In genomic region chr2:191025155-191025554, GRCh38 we compare ENCODE assay signal across 29 cellular contexts. TPM values are rescaled to one million over a fixed set of nuclear protein-coding genes. Genes with fewer than 3 reads are reported as not detected.
DNase-seq lines count a peak whose midpoint lies in the region; ATAC-seq and TF ChIP-seq lines count a peak whose summit lies in the region.
"Had no signal": no experiment of that assay in that cellular context is flagged by ENCODE, and none has a peak within 500 bp of the region (broad histone marks: within the 10 kb centered on the region; RNA-seq: fewer than 3 reads in every experiment).

No MANE protein-coding gene starts in this region.

- H3K36me3 ChIP-seq in CD4-positive, CD25-positive, alpha-beta regulatory T cell (ENCODE audit: control insufficient read depth, insufficient read depth, low read length): no peaks in the 10 kb centered on the region
- H3K36me3 ChIP-seq: brain microvascular endothelial cell, HAP-1, left ventricle myocardium inferior, uterus had no signal

- peak overlapping the region; percentile 10 for H3K27ac Mint-ChIP-seq in activated CD4-positive, alpha-beta T cell treated with anti-CD3 and anti-CD28 coated beads for 36 hours
- H3K27ac Mint-ChIP-seq in CD4-positive, CD25-positive, alpha-beta regulatory T cell: peak overlapping the region in 2 of 3 donors; percentile 8 to 32
- peak overlapping the region; percentile 11 for H3K27ac Mint-ChIP-seq in activated CD4-positive, alpha-beta memory T cell treated with anti-CD3 and anti-CD28 coated beads, Interleukin-2, amount 10 ng/mL, durations not matched to agents 7 days and 5 days
- H3K27ac Mint-ChIP-seq in effector memory CD8-positive, alpha-beta T cell: peak overlapping the region; percentile 27 to 79
- peak overlapping the region in 2 of 7 donors; percentile 42 to 46 for H3K27ac Mint-ChIP-seq in CD14-positive monocyte
- H3K27ac Mint-ChIP-seq: WTC11 had no signal

- no peaks in the 10 kb centered on the region for H3K9me3 ChIP-seq in CD4-positive, CD25-positive, alpha-beta regulatory T cell (ENCODE audit: control insufficient read depth in 2 of 2, low read length in 2 of 2)
- H3K9me3 ChIP-seq: HAP-1, left ventricle myocardium inferior, psoas muscle, testis, uterus had no signal

- peaks cover 61% of the 10 kb centered on the region for H3K4me1 ChIP-seq in CD4-positive, CD25-positive, alpha-beta regulatory T cell (ENCODE audit: control insufficient read depth, insufficient read depth, low read length, poor library complexity, severe bottlenecking)
- H3K4me1 ChIP-seq: psoas muscle, uterus had no signal

- intact Hi-C loops in activated CD4-positive, alpha-beta T cell treated with anti-CD3 and anti-CD28 coated beads for 36 hours (cut with DNase I, micrococcal nuclease): loop anchor here in 1 of 2 experiments (10.0 kb wide), 2 partner anchors 350 to 620 kb away; partner anchors contain the start of gene MFSD6
- intact Hi-C loops in CD14-positive monocyte (cut with micrococcal nuclease): no loop called here

- no peak for DNase-seq in activated CD4-positive, alpha-beta T cell treated with anti-CD3 and anti-CD28 coated beads for 36 hours
- no peak for DNase-seq in activated CD4-positive, alpha-beta T cell treated with anti-CD3 and anti-CD28 coated beads for 4 hours
- no peak for DNase-seq in CD4-positive, CD25-positive, alpha-beta regulatory T cell
- DNase-seq in activated CD4-positive, alpha-beta memory T cell treated with anti-CD3 and anti-CD28 coated beads, Interleukin-2, amount 10 ng/mL, durations not matched to agents 7 days and 5 days: no peak
- no peak for DNase-seq in effector memory CD8-positive, alpha-beta T cell
- no peak for DNase-seq in CD14-positive monocyte (ENCODE audit: low spot score)
- no peak for DNase-seq in ecto neural progenitor cell (ENCODE audit: low spot score)
- no peak for DNase-seq in HUDEP-2 (lab: John Stamatoyannopoulos, UW; ENCODE audit: unreplicated experiment in 76 of 76)
- DNase-seq: amniotic stem cell; brain microvascular endothelial cell; COR-L47; GF-D8; glutamatergic neuron; islet precursor cell; left ventricle myocardium inferior; NCI-H1105; NCI-H1930; NCI-H526; occipital lobe; psoas muscle; Right ventricle myocardium superior; stimulated activated CD4-positive, alpha-beta T cell treated with anti-CD3 and anti-CD28 coated beads, Interleukin-15, amount 100 ng/mL, for 24 hours; stimulated activated naive CD4-positive, alpha-beta T cell; T1000; testis; uterus had no signal

- H3K4me3 Mint-ChIP-seq in activated CD4-positive, alpha-beta T cell treated with anti-CD3 and anti-CD28 coated beads for 36 hours: no peak overlapping the region
- peak overlapping the region in 1 of 4 donors; percentile 50 for H3K4me3 Mint-ChIP-seq in CD4-positive, CD25-positive, alpha-beta regulatory T cell
- H3K4me3 Mint-ChIP-seq in activated CD4-positive, alpha-beta memory T cell treated with anti-CD3 and anti-CD28 coated beads, Interleukin-2, amount 10 ng/mL, durations not matched to agents 7 days and 5 days: no peak overlapping the region
- no peak overlapping the region for H3K4me3 Mint-ChIP-seq in effector memory CD8-positive, alpha-beta T cell
- no peak overlapping the region for H3K4me3 Mint-ChIP-seq in CD14-positive monocyte
- H3K4me3 Mint-ChIP-seq: WTC11 had no signal

- peaks cover 26% of the 10 kb centered on the region for H3K36me3 Mint-ChIP-seq in activated CD4-positive, alpha-beta T cell treated with anti-CD3 and anti-CD28 coated beads for 36 hours (ENCODE audit: low read depth)
- H3K36me3 Mint-ChIP-seq in CD4-positive, CD25-positive, alpha-beta regulatory T cell: peaks cover 6% of the 10 kb centered on the region
- peaks cover 47% of the 10 kb centered on the region for H3K36me3 Mint-ChIP-seq in activated CD4-positive, alpha-beta memory T cell treated with anti-CD3 and anti-CD28 coated beads, Interleukin-2, amount 10 ng/mL, durations not matched to agents 7 days and 5 days (ENCODE audit: low read depth)
- peaks cover 17% of the 10 kb centered on the region for H3K36me3 Mint-ChIP-seq in effector memory CD8-positive, alpha-beta T cell (ENCODE audit: insufficient read depth)
- H3K36me3 Mint-ChIP-seq in CD14-positive monocyte: peaks cover 0 to 6% of the 10 kb centered on the region in 2 donors
- H3K36me3 Mint-ChIP-seq: WTC11 had no signal

- H3K4me3 ChIP-seq in CD4-positive, CD25-positive, alpha-beta regulatory T cell (ENCODE audit: low read depth, low read length): no peak overlapping the region
- H3K4me3 ChIP-seq: HAP-1, K562, left ventricle myocardium inferior, psoas muscle, testis, uterus had no signal

- POLR2A ChIA-PET in activated CD4-positive, alpha-beta T cell treated with anti-CD3 and anti-CD28 coated beads for 36 hours (lab: Charles Lee): no interaction called here
- POLR2A ChIA-PET in activated CD4-positive, alpha-beta memory T cell treated with anti-CD3 and anti-CD28 coated beads, Interleukin-2, amount 10 ng/mL, durations not matched to agents 7 days and 5 days (lab: Charles Lee): interaction anchor here (1.0 to 9.5 kb wide), 3 partner anchors 12 to 652 kb away, joined by 3 to 167 read pairs (median 4); partner anchors contain the start of gene STAT1

- no peak for ATAC-seq in activated CD4-positive, alpha-beta T cell treated with anti-CD3 and anti-CD28 coated beads for 36 hours
- no peak for ATAC-seq in CD4-positive, CD25-positive, alpha-beta regulatory T cell (ENCODE audit: low read depth in 2 of 2)
- no peak for ATAC-seq in effector memory CD8-positive, alpha-beta T cell (replicated peaks)
- ATAC-seq: K562, psoas muscle, WTC11 had no signal

- H3K27me3 Mint-ChIP-seq in activated CD4-positive, alpha-beta T cell treated with anti-CD3 and anti-CD28 coated beads for 36 hours: no peaks in the 10 kb centered on the region
- no peaks in the 10 kb centered on the region for H3K27me3 Mint-ChIP-seq in CD4-positive, CD25-positive, alpha-beta regulatory T cell
- no peaks in the 10 kb centered on the region for H3K27me3 Mint-ChIP-seq in activated CD4-positive, alpha-beta memory T cell treated with anti-CD3 and anti-CD28 coated beads, Interleukin-2, amount 10 ng/mL, durations not matched to agents 7 days and 5 days
- no peaks in the 10 kb centered on the region for H3K27me3 Mint-ChIP-seq in effector memory CD8-positive, alpha-beta T cell
- H3K27me3 Mint-ChIP-seq in CD14-positive monocyte (ENCODE audit: low read depth in 3 of 3): no peaks in the 10 kb centered on the region

- peaks cover 3% of the 10 kb centered on the region for H3K9me3 Mint-ChIP-seq in activated CD4-positive, alpha-beta T cell treated with anti-CD3 and anti-CD28 coated beads for 36 hours (ENCODE audit: low read depth)
- H3K9me3 Mint-ChIP-seq in CD4-positive, CD25-positive, alpha-beta regulatory T cell: no peaks in the 10 kb centered on the region
- no peaks in the 10 kb centered on the region for H3K9me3 Mint-ChIP-seq in activated CD4-positive, alpha-beta memory T cell treated with anti-CD3 and anti-CD28 coated beads, Interleukin-2, amount 10 ng/mL, durations not matched to agents 7 days and 5 days
- H3K9me3 Mint-ChIP-seq in effector memory CD8-positive, alpha-beta T cell: no peaks in the 10 kb centered on the region
- no peaks in the 10 kb centered on the region for H3K9me3 Mint-ChIP-seq in CD14-positive monocyte
- H3K9me3 Mint-ChIP-seq: WTC11 had no signal

- peaks cover 43% of the 10 kb centered on the region for H3K4me1 Mint-ChIP-seq in activated CD4-positive, alpha-beta T cell treated with anti-CD3 and anti-CD28 coated beads for 36 hours
- H3K4me1 Mint-ChIP-seq in CD4-positive, CD25-positive, alpha-beta regulatory T cell: peaks cover 15 to 38% (median 20%) of the 10 kb centered on the region in 4 donors
- peaks cover 57% of the 10 kb centered on the region for H3K4me1 Mint-ChIP-seq in activated CD4-positive, alpha-beta memory T cell treated with anti-CD3 and anti-CD28 coated beads, Interleukin-2, amount 10 ng/mL, durations not matched to agents 7 days and 5 days
- peaks cover 23 to 27% of the 10 kb centered on the region in 2 donors for H3K4me1 Mint-ChIP-seq in effector memory CD8-positive, alpha-beta T cell (ENCODE audit: low read depth in 2 of 2)
- H3K4me1 Mint-ChIP-seq in CD14-positive monocyte: peaks cover 41% of the 10 kb centered on the region

- no peak for TF ChIP-seq CTCF in CD14-positive monocyte (IDR thresholded peaks at IDR 0.05)

- no peaks in the 10 kb centered on the region for H3K27me3 ChIP-seq in CD4-positive, CD25-positive, alpha-beta regulatory T cell (ENCODE audit: control insufficient read depth, insufficient read depth, low read length)
- H3K27me3 ChIP-seq: brain microvascular endothelial cell, testis, uterus had no signal

- CTCF ChIA-PET in activated CD4-positive, alpha-beta T cell treated with anti-CD3 and anti-CD28 coated beads for 36 hours (lab: Charles Lee): interaction anchor here (0.7 to 3.2 kb wide), 4 partner anchors 13 to 130 kb away, joined by 3 to 10 read pairs (median 4); no protein-coding TSS in a partner anchor
- CTCF ChIA-PET in activated CD4-positive, alpha-beta memory T cell treated with anti-CD3 and anti-CD28 coated beads, Interleukin-2, amount 10 ng/mL, durations not matched to agents 7 days and 5 days (lab: Charles Lee): no interaction called here

- H3K27ac ChIP-seq in CD4-positive, CD25-positive, alpha-beta regulatory T cell (ENCODE audit: insufficient read depth, low read length, poor library complexity, severe bottlenecking): no peak overlapping the region
- H3K27ac ChIP-seq: brain microvascular endothelial cell, left ventricle myocardium inferior, psoas muscle, testis, uterus had no signal

RNA-seq across cellular contexts. Expression of gene STAT1, which starts 11.2 kb away (rescaled TPM):
- 100 to 1,000 TPM; 317 to 343 TPM for total RNA-seq in activated CD4-positive, alpha-beta T cell treated with anti-CD3 and anti-CD28 coated beads for 36 hours
- total RNA-seq in CD4-positive, CD25-positive, alpha-beta regulatory T cell: 262 TPM
- 100 to 1,000 TPM; 198 to 331 (median 274) TPM for polyA plus RNA-seq in CD4-positive, CD25-positive, alpha-beta regulatory T cell
- 100 to 1,000 TPM; 540 to 547 TPM for total RNA-seq in activated CD4-positive, alpha-beta memory T cell treated with anti-CD3 and anti-CD28 coated beads, Interleukin-2, amount 10 ng/mL, durations not matched to agents 7 days and 5 days
- polyA plus RNA-seq in CD14-positive monocyte: 100 to 1,000 TPM; 110 to 126 TPM
